Comparison of ENCODE assay signal across 30 cellular contexts in the genomic region with DNA sequence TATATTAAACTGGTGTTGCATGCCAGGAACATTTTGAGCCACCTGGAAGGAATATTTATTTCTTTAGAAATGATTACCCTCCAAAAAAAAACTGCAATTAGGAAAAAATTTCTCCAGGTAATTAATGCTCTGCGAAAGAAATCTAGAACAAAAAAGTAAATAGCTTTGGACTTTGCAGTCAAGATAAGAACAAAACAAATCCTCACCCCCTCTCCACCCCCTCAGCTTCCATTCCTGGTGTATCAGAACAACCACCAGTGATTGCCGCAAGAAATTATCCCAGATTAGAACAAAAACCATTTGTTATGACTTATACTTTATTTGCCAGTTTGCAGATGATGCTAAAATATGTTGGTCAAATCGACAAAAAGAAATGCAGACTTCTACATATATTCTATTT. TPM values are rescaled to one million over a fixed set of nuclear protein-coding genes. Genes with fewer than 3 reads are reported as not detected.
DNase-seq lines count a peak whose midpoint lies in the region; ATAC-seq, FAIRE-seq and TF ChIP-seq lines count a peak whose summit lies in the region.
"Had no signal": no experiment of that assay in that cellular context is flagged by ENCODE, and none has a peak within 500 bp of the region (broad histone marks: within the 10 kb centered on the region; RNA-seq: fewer than 3 reads in every experiment).

No MANE protein-coding gene starts in this region.

- no peak for FAIRE-seq in HepG2 (lab: Jason Lieb, UNC)
- FAIRE-seq: A549, GM12878, GM12892, GM18507 had no signal

- TF ChIP-seq EP300 in HepG2 (IDR thresholded peaks at IDR 0.05; ENCODE audit: low read depth in 2 of 2, low read length in 2 of 2) (no peak), HepG2 (CRISPR knock-in tag; IDR thresholded peaks at IDR 0.05; ENCODE audit: borderline replicate concordance) (no peak)

- H3K9me3 ChIP-seq in liver (ENCODE audit: control insufficient read depth in 4 of 4, low read length in 3 of 4) (no peaks in the 10 kb centered on the region), HepG2 (ENCODE audit: low read length) (no peaks in the 10 kb centered on the region)
- H3K9me3 ChIP-seq: A549, BE2C, BLaER1 had no signal

- H3K9ac ChIP-seq in liver (ENCODE audit: low read depth in 1 of 2, low read length in 2 of 2): no peak overlapping the region
- no peak overlapping the region for H3K9ac ChIP-seq in HepG2 (ENCODE audit: insufficient read depth, low read depth, low read length)
- H3K9ac ChIP-seq: BLaER1 had no signal

- H3K9me3 Mint-ChIP-seq in osteocyte (ENCODE audit: unreplicated experiment): no peaks in the 10 kb centered on the region
- H3K9me3 Mint-ChIP-seq: CD8-positive, alpha-beta memory T cell had no signal

- no peak overlapping the region for H3K27ac Mint-ChIP-seq in osteocyte (ENCODE audit: unreplicated experiment)
- H3K27ac Mint-ChIP-seq: CD14-positive monocyte; CD4-positive, alpha-beta memory T cell; CD4-positive, CD25-positive, alpha-beta regulatory T cell; CD8-positive, alpha-beta memory T cell had no signal

- no peaks in the 10 kb centered on the region for H4K20me1 ChIP-seq in HepG2 (ENCODE audit: insufficient read depth, low read length)
- H4K20me1 ChIP-seq: BLaER1 had no signal

- H2AFZ ChIP-seq in HepG2 (ENCODE audit: low read length): no peak overlapping the region

- no peaks in the 10 kb centered on the region for H3K4me1 Mint-ChIP-seq in osteocyte (ENCODE audit: unreplicated experiment)
- H3K4me1 Mint-ChIP-seq: CD14-positive monocyte; CD4-positive, alpha-beta memory T cell; CD4-positive, CD25-positive, alpha-beta regulatory T cell; CD8-positive, alpha-beta memory T cell had no signal

- ATAC-seq in HepG2 (no peak), left lobe of liver (peak; percentile 47), HG03521 (IDR thresholded peaks at IDR 0.05; ENCODE audit: unreplicated experiment) (no peak), HG03196 (IDR thresholded peaks at IDR 0.05; ENCODE audit: unreplicated experiment) (no peak)
- ATAC-seq: A549, GM12878 had no signal

- TF ChIP-seq RAD21 in liver (IDR thresholded peaks at IDR 0.05) (no peak), HepG2 (CRISPR knock-in tag; IDR thresholded peaks at IDR 0.05) (no peak)

- H3K4me3 Mint-ChIP-seq in osteocyte (ENCODE audit: unreplicated experiment): no peak overlapping the region
- H3K4me3 Mint-ChIP-seq: CD14-positive monocyte; CD4-positive, alpha-beta memory T cell; CD4-positive, CD25-positive, alpha-beta regulatory T cell; CD8-positive, alpha-beta memory T cell had no signal

- H3K4me3 ChIP-seq in liver (ENCODE audit: low read depth in 1 of 3, low read length in 3 of 3) (no peak overlapping the region), HepG2 (replicated peaks in 1 of 3; ENCODE audit: insufficient read depth in 1 of 3, low read depth in 2 of 3, low read length in 3 of 3) (no peak overlapping the region)
- H3K4me3 ChIP-seq: A549, BLaER1, GM12878 had no signal

- POLR2A ChIA-PET in HepG2 (lab: Yijun Ruan, JAX): no interaction called here

- H3K4me1 ChIP-seq in liver (ENCODE audit: control insufficient read depth in 4 of 4, insufficient read depth in 4 of 4, low read length in 3 of 4) (peaks cover 0 to 28% (median 15%) of the 10 kb centered on the region in 4 donors), HepG2 (ENCODE audit: insufficient read depth, low read length) (no peaks in the 10 kb centered on the region)
- H3K4me1 ChIP-seq: A549, BE2C, BLaER1 had no signal

- TF ChIP-seq CTCF in liver (IDR thresholded peaks at IDR 0.05; ENCODE audit: low read depth, low read length, missing input control) (no peak), HepG2 (CRISPR knock-in tag; IDR thresholded peaks at IDR 0.05) (no peak), osteocyte (IDR thresholded peaks at IDR 0.05) (no peak)

- H3K79me2 ChIP-seq in HepG2 (ENCODE audit: insufficient read depth, low read length): no peaks in the 10 kb centered on the region

- DNase-seq in HepG2 (ENCODE audit: low spot score) (no peak), amniotic epithelial cell (ENCODE audit: low read depth) (peak; percentile 46), left lobe of liver (ENCODE audit: low spot score) (no peak), osteocyte (ENCODE audit: extremely low spot score, unreplicated experiment) (peak; percentile 15), NCI-H226 (no peak)
- DNase-seq: AML-193; BE2C; C1 segment of cervical spinal cord; CD4-positive, alpha-beta memory T cell; CD4-positive, CD25-positive, alpha-beta regulatory T cell; CD8-positive, alpha-beta memory T cell; COR-L47; DMS 273 treated with DMSO at 0.1 percent for 48 hours; DMS153; DMS53; DMS79; DND-41; EL; GDM1 had no signal

- H3K27ac ChIP-seq in liver (ENCODE audit: low read depth in 1 of 2, low read length in 2 of 2) (no peak overlapping the region), HepG2 (ENCODE audit: extremely low read length, insufficient read depth, low read length) (no peak overlapping the region)
- H3K27ac ChIP-seq: 22Rv1, A549, BLaER1 had no signal

- no peak overlapping the region for H3K4me2 ChIP-seq in HepG2 (ENCODE audit: low read depth, low read length)
- H3K4me2 ChIP-seq: A549, BLaER1 had no signal

- H3K27me3 Mint-ChIP-seq in osteocyte (ENCODE audit: unreplicated experiment): peaks cover 23% of the 10 kb centered on the region

- no peak for TF ChIP-seq POLR2A in HepG2 (IDR thresholded peaks at IDR 0.05; ENCODE audit: insufficient read depth in 1 of 2, low read depth in 2 of 2, low read length in 2 of 2)

- H3K36me3 Mint-ChIP-seq in osteocyte (ENCODE audit: unreplicated experiment): no peaks in the 10 kb centered on the region
- H3K36me3 Mint-ChIP-seq: CD14-positive monocyte; CD4-positive, alpha-beta memory T cell; CD4-positive, CD25-positive, alpha-beta regulatory T cell had no signal

- WGBS in liver: 51% methylated on average over 3 of the region's 3 CpGs
- 6% methylated on average over 3 of the region's 3 CpGs for WGBS in HepG2 (ENCODE audit: low lambda C conversion rate)

- CTCF ChIA-PET in HepG2 (lab: Yijun Ruan, JAX; ENCODE audit: low intra/inter-chr PET ratio, low total read pairs): no interaction called here

- intact Hi-C loops in HepG2 (cut with micrococcal nuclease; ENCODE audit: unreplicated experiment): no loop called here

- no TSS peak for BruUV-seq in HepG2 (replicated peaks; lab: Mats Ljungman, UMichigan)

- in situ Hi-C loops in HepG2 (cut with HindIII; ENCODE audit: extremely low pct_ligation_motif_present, low pct_unique_long_range_greater_than_20kb): no loop called here

- H3K36me3 ChIP-seq in liver (ENCODE audit: control insufficient read depth in 4 of 4, insufficient read depth in 3 of 4, low read depth in 1 of 4, low read length in 3 of 4) (no peaks in the 10 kb centered on the region), HepG2 (replicated peaks in 1 of 2; ENCODE audit: control insufficient read depth in 1 of 2, insufficient read depth in 2 of 2, low read length in 2 of 2) (no peaks in the 10 kb centered on the region)
- H3K36me3 ChIP-seq: BE2C, BLaER1 had no signal

- no peaks in the 10 kb centered on the region for H3K27me3 ChIP-seq in liver (ENCODE audit: control insufficient read depth in 4 of 4, insufficient read depth in 4 of 4, low read length in 3 of 4)
- no peaks in the 10 kb centered on the region for H3K27me3 ChIP-seq in HepG2 (ENCODE audit: control insufficient read depth in 1 of 2, insufficient read depth in 2 of 2, low read length in 2 of 2)
- H3K27me3 ChIP-seq: BE2C, BLaER1 had no signal

TF ChIP-seq in liver, 16 proteins besides CTCF, POLR2A, EP300 and RAD21:
- peak; percentile 60 to 67 for TF ChIP-seq HNF4A (conservative IDR thresholded peaks at IDR 0.05)
- TF ChIP-seq GABPA (IDR thresholded peaks at IDR 0.05 in 1 of 2, conservative IDR thresholded peaks at IDR 0.05 in 1 of 2): no peak
- TF ChIP-seq RXRA (IDR thresholded peaks at IDR 0.05): peak in 1 of 2 donors; percentile 12
- peak in 1 of 2 donors; percentile 55 for TF ChIP-seq EGR1 (IDR thresholded peaks at IDR 0.05; ENCODE audit: low read depth in 2 of 2)
TF ChIP-seq in liver: peak in this region for 3.

TF ChIP-seq in HepG2, 621 proteins besides CTCF, POLR2A, EP300 and RAD21 (continues in another document):
- no peak for TF ChIP-seq KLF13 (CRISPR knock-in tag; IDR thresholded peaks at IDR 0.05)
- no peak for TF ChIP-seq ZNF781 (CRISPR knock-in tag; IDR thresholded peaks at IDR 0.05; ENCODE audit: borderline replicate concordance, not compliant biosample characterization)

RNA-seq across cellular contexts. Expression of a gene that starts 17.0 kb away (rescaled TPM):
- 1 to 10 TPM; 1.6 to 3.6 TPM for total RNA-seq in liver
- polyA plus RNA-seq in liver: 1 to 10 TPM; 6.0 TPM
- total RNA-seq in HepG2 (2016; rRNA removed; fragmentation: Illumina TruSeq; extraction: Trizol): 0.04 and 0.08 TPM in 2 replicates
- not detected in 2 replicates for total RNA-seq in HepG2 (2016; cell fraction: cytosol; rRNA removed; fragmentation: Illumina TruSeq; extraction: Trizol; ENCODE audit: low read depth)
- 0.04 and 0.07 TPM in 2 replicates for total RNA-seq in HepG2 (2016; cell fraction: insoluble cytoplasmic fraction; rRNA removed; fragmentation: Illumina TruSeq; extraction: Trizol)
- total RNA-seq in HepG2 (2016; cell fraction: membrane; rRNA removed; fragmentation: Illumina TruSeq; extraction: Trizol): 0.06 and 0.07 TPM in 2 replicates
- not detected in 2 replicates for total RNA-seq in HepG2 (2016; cell fraction: nucleus; rRNA removed; fragmentation: Illumina TruSeq; extraction: Trizol)
- polyA plus RNA-seq in HepG2 (2011; rRNA removed): 0.15 and 0.24 TPM in 2 replicates
- polyA plus RNA-seq in HepG2 (2011; cell fraction: cytosol; rRNA removed): 0.09 and 0.12 TPM in 2 replicates
- 0.90 and 1.0 TPM in 2 replicates for polyA plus RNA-seq in HepG2 (2011; cell fraction: nucleus; rRNA removed)
- 2.6 and 2.7 TPM in 2 replicates for polyA plus RNA-seq in HepG2 (2012)
- 0.12 and 0.14 TPM in 2 replicates for polyA plus RNA-seq in HepG2 (2016; cell fraction: cytosol; fragmentation: Illumina TruSeq; extraction: Trizol; ENCODE audit: low read depth)
- 0.46 and 0.48 TPM in 2 replicates for polyA plus RNA-seq in HepG2 (2016; cell fraction: insoluble cytoplasmic fraction; fragmentation: Illumina TruSeq; extraction: Trizol; ENCODE audit: low read depth)
- 0.37 and 0.49 TPM in 2 replicates for polyA plus RNA-seq in HepG2 (2016; cell fraction: membrane; fragmentation: Illumina TruSeq; extraction: Trizol; ENCODE audit: low read depth)
- 0.55 and 0.99 TPM in 2 replicates for polyA plus RNA-seq in HepG2 (2016; cell fraction: nucleus; fragmentation: Illumina TruSeq; extraction: Trizol; ENCODE audit: insufficient read depth, low read depth)
- polyA minus RNA-seq in HepG2 (2011; rRNA and poly(A)+ RNA removed; ENCODE audit: low replicate concordance): 0.05 and 0.28 TPM in 2 replicates
- not detected in 2 replicates for polyA minus RNA-seq in HepG2 (2011; cell fraction: cytosol; rRNA and poly(A)+ RNA removed)
- polyA minus RNA-seq in HepG2 (2011; cell fraction: nucleus; rRNA and poly(A)+ RNA removed): 0.13 and 0.25 TPM in 2 replicates
- 5.7 TPM for total RNA-seq in left lobe of liver
- total RNA-seq in osteocyte: 31.8 and 32.4 TPM in 2 replicates
- total RNA-seq: A172; CD4-positive, alpha-beta memory T cell; CD4-positive, CD25-positive, alpha-beta regulatory T cell; CD8-positive, alpha-beta memory T cell had no signal

Comparison
In these comparisons a context has a peak if more than half of its experiments do, and no peak if none do; other contexts are left out.
1. DNase-seq: peak in amniotic epithelial cell (single experiment) and osteocyte (single experiment); none in HepG2 (single experiment), left lobe of liver (single experiment) and NCI-H226 (single experiment).